In genomic region chr10:62092301-62092990, GRCh38 we compare ENCODE assay signal across 13 cellular contexts.
A peak's percentile ranks its signal among the peaks of the same experiment; 100 is the strongest.
DNase-seq lines count a peak whose midpoint lies in the region; ATAC-seq and TF ChIP-seq lines count a peak whose summit lies in the region.
"Had no signal": no experiment of that assay in that cellular context is flagged by ENCODE, and none has a peak within 500 bp of the region (broad histone marks: within the 10 kb centered on the region; RNA-seq: fewer than 3 reads in every experiment).

No MANE protein-coding gene starts in this region.

- peak overlapping the region in 4 of 7 donors; percentile 22 to 92 (median 55) for H3K27ac Mint-ChIP-seq in CD4-positive, alpha-beta memory T cell

- H3K4me1 Mint-ChIP-seq in CD4-positive, alpha-beta memory T cell = peaks cover 26 to 42% (median 28%) of the 10 kb centered on the region in 4 donors

- H3K36me3 Mint-ChIP-seq in CD4-positive, alpha-beta memory T cell = peaks cover 81 to 88% of the 10 kb centered on the region in 2 donors

- TF ChIP-seq CTCF in Panc1 (IDR thresholded peaks at IDR 0.05) = no peak
- TF ChIP-seq CTCF in stomach (IDR thresholded peaks at IDR 0.05) = no peak

- in situ Hi-C loops in Panc1 (cut with HindIII; ENCODE audit: low pct_unique_long_range_greater_than_20kb, low sequenced_read_pairs) = no loop called here

- no peaks in the 10 kb centered on the region for H3K9me3 ChIP-seq in CD4-positive, alpha-beta memory T cell (ENCODE audit: control insufficient read depth in 1 of 2, low read length in 2 of 2)
- H3K9me3 ChIP-seq in Panc1 (ENCODE audit: control insufficient read depth, insufficient read depth, low read depth, low read length) (no peaks in the 10 kb centered on the region), mesodermal cell (ENCODE audit: control insufficient read depth, low read length) (no peaks in the 10 kb centered on the region), stomach (no peaks in the 10 kb centered on the region)

- no peak for TF ChIP-seq POLR2A in stomach (IDR thresholded peaks at IDR 0.05)

- intact Hi-C loops in CD4-positive, alpha-beta memory T cell (cut with micrococcal nuclease) = no loop called here
- intact Hi-C loops in Panc1 (cut with micrococcal nuclease; ENCODE audit: unreplicated experiment) = no loop called here
- intact Hi-C loops in stomach (cut with DNase I; ENCODE audit: low total_unique reads) = no loop called here

- H3K27ac ChIP-seq in CD4-positive, alpha-beta memory T cell (ENCODE audit: low read depth, low read length) = no peak overlapping the region
- H3K27ac ChIP-seq in Panc1 (ENCODE audit: low read length) (peak overlapping the region; percentile 92), mesodermal cell (ENCODE audit: low read depth, low read length, severe bottlenecking) (peak overlapping the region; percentile 39), stomach (peak overlapping the region in 3 of 5 donors; percentile 10 to 71 (median 11))

- DNase-seq in CD4-positive, alpha-beta memory T cell = no peak
- DNase-seq in Panc1 (ENCODE audit: low read depth, low spot score) = no peak
- DNase-seq in stomach = no peak
- DNase-seq in mucosa of gallbladder (ENCODE audit: low spot score) = no peak
- DNase-seq in NCI-H1417 (lab: John Stamatoyannopoulos, UW) = no peak
- DNase-seq: activated CD4-positive, alpha-beta T cell treated with anti-CD3 and anti-CD28 coated beads, Interleukin-2, amount 50 U/mL, for 4 hours; CD4-positive, alpha-beta T cell; midbrain; NCI-H1436 treated with DMSO at 0.1 percent for 48 hours had no signal

- H3K36me3 ChIP-seq in CD4-positive, alpha-beta memory T cell (ENCODE audit: insufficient read depth, low read length) = peaks cover 40% of the 10 kb centered on the region
- H3K36me3 ChIP-seq in Panc1 (ENCODE audit: control insufficient read depth, insufficient read depth, low read length) (peaks cover 7% of the 10 kb centered on the region; the same call in 1 of the 2 replicates), mesodermal cell (ENCODE audit: control insufficient read depth, insufficient read depth, low read length) (peaks cover 60% of the 10 kb centered on the region), stomach (peaks cover 26 to 62% (median 54%) of the 10 kb centered on the region in 4 donors)

- TF ChIP-seq EP300 in stomach (IDR thresholded peaks at IDR 0.05) = no peak

- ATAC-seq in Panc1 = no peak
- ATAC-seq in GM21390 (IDR thresholded peaks at IDR 0.05; ENCODE audit: unreplicated experiment) = no peak

- H3K4me3 Mint-ChIP-seq in CD4-positive, alpha-beta memory T cell = no peak overlapping the region
- H3K4me3 Mint-ChIP-seq: activated T-helper 1 cell treated with anti-CD3 and anti-CD28 coated beads, Interleukin-12 subunit alpha, Interleukin-12 subunit beta, Interleukin-2, Interleukin-4 antibody, amounts not matched to agents 30 ng/mL and 10 ng/mL and 1 ng/mL, durations not matched to agents 14 hours and 24 hours and 36 hours; CD4-positive, alpha-beta T cell had no signal

- POLR2A ChIA-PET in CD4-positive, alpha-beta memory T cell (lab: Charles Lee; ENCODE audit: partially characterized antibody) = interaction anchor here (1.1 to 1.2 kb wide), 2 partner anchors 10 to 46 kb away, joined by 3 to 4 read pairs; no protein-coding TSS in a partner anchor
- POLR2A ChIA-PET in Panc1 (lab: Charles Lee) = no interaction called here

- peaks cover 14% of the 10 kb centered on the region for H3K4me1 ChIP-seq in CD4-positive, alpha-beta memory T cell (ENCODE audit: insufficient read depth, low read length)
- H3K4me1 ChIP-seq in Panc1 (ENCODE audit: control insufficient read depth, insufficient read depth, low read length) (peaks cover 48% of the 10 kb centered on the region), mesodermal cell (ENCODE audit: control insufficient read depth, insufficient read depth, low read length, poor library complexity, severe bottlenecking) (peaks cover 34% of the 10 kb centered on the region), stomach (peaks cover 34 to 48% (median 38%) of the 10 kb centered on the region in 4 donors)

- no TSS peak for BruUV-seq in Panc1 (replicated peaks; lab: Mats Ljungman, UMichigan)

- H3K27me3 ChIP-seq in CD4-positive, alpha-beta memory T cell (ENCODE audit: insufficient read depth, low read length) = no peaks in the 10 kb centered on the region
- no peaks in the 10 kb centered on the region for H3K27me3 ChIP-seq in Panc1 (ENCODE audit: control insufficient read depth, insufficient read depth, low read length)
- H3K27me3 ChIP-seq in stomach = no peaks in the 10 kb centered on the region

- 92 to 96% methylated on average over 14 to 19 of the region's 21 CpGs for WGBS in mesodermal cell (ENCODE audit: insufficient coverage in 2 of 2), 2 experiments
- WGBS in stomach, 5 donors = 94 to 96% (median 96%) methylated on average over 20 to 21 of the region's 21 CpGs

- no peak overlapping the region for H3K4me3 ChIP-seq in CD4-positive, alpha-beta memory T cell (ENCODE audit: low read length in 2 of 2)
- no peak overlapping the region for H3K4me3 ChIP-seq in Panc1 (ENCODE audit: low read depth in 2 of 2, low read length in 2 of 2)
- no peak overlapping the region for H3K4me3 ChIP-seq in mesodermal cell (ENCODE audit: extremely low read depth, insufficient read depth, low read length, poor library complexity, severe bottlenecking)
- H3K4me3 ChIP-seq in stomach = no peak overlapping the region
- H3K4me3 ChIP-seq: coronary artery had no signal

- no peaks in the 10 kb centered on the region for H3K27me3 Mint-ChIP-seq in CD4-positive, alpha-beta memory T cell
- H3K27me3 Mint-ChIP-seq: CD4-positive, alpha-beta T cell had no signal

- peaks cover 0 to 2% (median 0%) of the 10 kb centered on the region in 8 donors for H3K9me3 Mint-ChIP-seq in CD4-positive, alpha-beta memory T cell
- H3K9me3 Mint-ChIP-seq: activated T-helper 1 cell treated with anti-CD3 and anti-CD28 coated beads, Interleukin-12 subunit alpha, Interleukin-12 subunit beta, Interleukin-2, Interleukin-4 antibody, amounts not matched to agents 30 ng/mL and 10 ng/mL and 1 ng/mL, durations not matched to agents 14 hours and 24 hours and 36 hours; CD4-positive, alpha-beta T cell had no signal

- CTCF ChIA-PET in CD4-positive, alpha-beta memory T cell (lab: Charles Lee; ENCODE audit: partially characterized antibody) = no interaction called here
- CTCF ChIA-PET in Panc1 (lab: Charles Lee) = no interaction called here
